Comparison of ENCODE assay signal across 14 cellular contexts in genomic region chr22:29145321-29146072, GRCh38.
A peak's percentile ranks its signal among the peaks of the same experiment; 100 is the strongest.
DNase-seq lines count a peak whose midpoint lies in the region; ATAC-seq and TF ChIP-seq lines count a peak whose summit lies in the region.
"Had no signal": no experiment of that assay in that cellular context is flagged by ENCODE, and none has a peak within 500 bp of the region (broad histone marks: within the 10 kb centered on the region; RNA-seq: fewer than 3 reads in every experiment).

No MANE protein-coding gene starts in this region.

- no peaks in the 10 kb centered on the region for H3K9me3 Mint-ChIP-seq in type B pancreatic cell
- no peaks in the 10 kb centered on the region for H3K9me3 Mint-ChIP-seq in stimulated activated naive B cell treated with anti-CD40 and anti-IgM and Interleukin-4, amounts not matched to agents 10 μg/mL and 1 μg/mL and 100 μg/mL, for 72 hours

- intact Hi-C loops in Right ventricle myocardium superior (cut with DNase I) (no loop called here), Right ventricle myocardium inferior (cut with DNase I) (no loop called here), mucosa of descending colon (cut with DNase I, micrococcal nuclease) (no loop called here)

- H3K4me1 ChIP-seq in mucosa of descending colon (ENCODE audit: low read depth): no peaks in the 10 kb centered on the region

- H3K36me3 ChIP-seq in mucosa of descending colon (ENCODE audit: low read depth): no peaks in the 10 kb centered on the region

- DNase-seq in Right ventricle myocardium superior: no peak
- DNase-seq in Right ventricle myocardium inferior (ENCODE audit: missing footprints): no peak
- peak; percentile 63 for DNase-seq in coronary artery (ENCODE audit: low spot score)
- DNase-seq in mucosa of descending colon: no peak
- DNase-seq in type B pancreatic cell (ENCODE audit: extremely low spot score, unreplicated experiment): peak; percentile 61
- DNase-seq in stimulated activated naive B cell treated with anti-CD40 and anti-IgM and Interleukin-4, amounts not matched to agents 10 μg/mL and 1 μg/mL and 100 μg/mL, for 72 hours: no peak
- no peak for DNase-seq in CD1c-positive myeloid dendritic cell (ENCODE audit: extremely low spot score)
- DNase-seq: activated CD4-positive, alpha-beta T cell treated with anti-CD3 and anti-CD28 coated beads, Interleukin-2, amount 50 U/mL, for 1 hour; midbrain; NCI-H1436; NCI-H446 treated with DMSO at 0.1 percent for 48 hours; stimulated activated naive CD8-positive, alpha-beta T cell treated with anti-CD3 and anti-CD28 coated beads, Interleukin-15, Interleukin-2, amounts not matched to agents 100 U/mL and 50 U/mL, for 24 hours had no signal

- peaks cover 21% of the 10 kb centered on the region for H3K36me3 Mint-ChIP-seq in type B pancreatic cell
- H3K36me3 Mint-ChIP-seq in stimulated activated naive B cell treated with anti-CD40 and anti-IgM and Interleukin-4, amounts not matched to agents 10 μg/mL and 1 μg/mL and 100 μg/mL, for 72 hours: no peaks in the 10 kb centered on the region

- H3K27me3 Mint-ChIP-seq in type B pancreatic cell: no peaks in the 10 kb centered on the region
- peaks cover 48 to 81% of the 10 kb centered on the region in 2 donors for H3K27me3 Mint-ChIP-seq in stimulated activated naive B cell treated with anti-CD40 and anti-IgM and Interleukin-4, amounts not matched to agents 10 μg/mL and 1 μg/mL and 100 μg/mL, for 72 hours

- H3K4me3 Mint-ChIP-seq in type B pancreatic cell: no peak overlapping the region
- no peak overlapping the region for H3K4me3 Mint-ChIP-seq in stimulated activated naive B cell treated with anti-CD40 and anti-IgM and Interleukin-4, amounts not matched to agents 10 μg/mL and 1 μg/mL and 100 μg/mL, for 72 hours

- H3K4me3 ChIP-seq in coronary artery (no peak overlapping the region), mucosa of descending colon (no peak overlapping the region)

- H3K27ac Mint-ChIP-seq in type B pancreatic cell: no peak overlapping the region
- no peak overlapping the region for H3K27ac Mint-ChIP-seq in stimulated activated naive B cell treated with anti-CD40 and anti-IgM and Interleukin-4, amounts not matched to agents 10 μg/mL and 1 μg/mL and 100 μg/mL, for 72 hours

- TF ChIP-seq CTCF in coronary artery (IDR thresholded peaks at IDR 0.05) (no peak), mucosa of descending colon (IDR thresholded peaks at IDR 0.05) (no peak), type B pancreatic cell (conservative IDR thresholded peaks at IDR 0.05) (no peak)

- peaks cover 17% of the 10 kb centered on the region for H3K4me1 Mint-ChIP-seq in type B pancreatic cell (ENCODE audit: unreplicated experiment)
- peaks cover 3 to 7% of the 10 kb centered on the region in 2 donors for H3K4me1 Mint-ChIP-seq in stimulated activated naive B cell treated with anti-CD40 and anti-IgM and Interleukin-4, amounts not matched to agents 10 μg/mL and 1 μg/mL and 100 μg/mL, for 72 hours

- no peaks in the 10 kb centered on the region for H3K9me3 ChIP-seq in mucosa of descending colon

- ATAC-seq in Right ventricle myocardium superior (ENCODE audit: poor library complexity): peak; percentile 22
- no peak for ATAC-seq in Right ventricle myocardium inferior
- ATAC-seq in mucosa of descending colon: peak; percentile 13
- ATAC-seq in stimulated activated naive B cell treated with anti-CD40 and anti-IgM and Interleukin-4, amounts not matched to agents 10 μg/mL and 1 μg/mL and 100 μg/mL, for 72 hours (replicated peaks): no peak
- ATAC-seq in GM21825 (IDR thresholded peaks at IDR 0.05; ENCODE audit: unreplicated experiment): no peak
- ATAC-seq: stimulated activated naive CD8-positive, alpha-beta T cell treated with anti-CD3 and anti-CD28 coated beads, Interleukin-15, Interleukin-2, amounts not matched to agents 100 U/mL and 50 U/mL, for 24 hours had no signal

- no peak overlapping the region for H3K27ac ChIP-seq in coronary artery
- H3K27ac ChIP-seq: KMS-11 had no signal

Comparison
In these comparisons a context has a peak if more than half of its experiments do, and no peak if none do; other contexts are left out.
1. ATAC-seq: peak in Right ventricle myocardium superior (single experiment) and mucosa of descending colon (single experiment); none in Right ventricle myocardium inferior (single experiment), stimulated activated naive B cell treated with anti-CD40 and anti-IgM and Interleukin-4, amounts not matched to agents 10 μg/mL and 1 μg/mL and 100 μg/mL, for 72 hours (0 of 2) and GM21825 (single experiment).
2. DNase-seq: peak in coronary artery (single experiment) and type B pancreatic cell (single experiment); none in Right ventricle myocardium superior (single experiment), Right ventricle myocardium inferior (single experiment), mucosa of descending colon (0 of 3), stimulated activated naive B cell treated with anti-CD40 and anti-IgM and Interleukin-4, amounts not matched to agents 10 μg/mL and 1 μg/mL and 100 μg/mL, for 72 hours (single experiment) and CD1c-positive myeloid dendritic cell (single experiment).